1 cellular context compared by ENCODE assay signal in genomic region chr1:243946253-243946652, GRCh38.
TF ChIP-seq lines count a peak whose summit lies in the region.

No MANE protein-coding gene starts in this region.

TF ChIP-seq in K562, 482 proteins besides CTCF, POLR2A, EP300 and RAD21 (continued from another document and continues in another):
- TF ChIP-seq CREB3 (tag; conservative IDR thresholded peaks at IDR 0.05; ENCODE audit: low read depth) = no peak
- peak; percentile 69 for TF ChIP-seq ARID1B (IDR thresholded peaks at IDR 0.05)
- TF ChIP-seq GABPB1 (CRISPR knock-in tag; IDR thresholded peaks at IDR 0.05) = no peak
- no peak for TF ChIP-seq HBP1 (CRISPR knock-in tag; IDR thresholded peaks at IDR 0.05)
- TF ChIP-seq KLF6 (CRISPR knock-in tag; IDR thresholded peaks at IDR 0.05; ENCODE audit: borderline replicate concordance) = no peak
- no peak for TF ChIP-seq ZNF23 (CRISPR knock-in tag; IDR thresholded peaks at IDR 0.05)
- TF ChIP-seq KAT7 (CRISPR knock-in tag; IDR thresholded peaks at IDR 0.05; ENCODE audit: borderline replicate concordance) = no peak
- TF ChIP-seq TEAD1 (CRISPR knock-in tag; IDR thresholded peaks at IDR 0.05) = 0 out of 4 replicates have a peak, but pooled peaks of 1 of the 2 experiments have one; percentile 16
- TF ChIP-seq HMG20B (CRISPR knock-in tag; IDR thresholded peaks at IDR 0.05) = no peak
- peak; percentile 43 for TF ChIP-seq CBFA2T2 (conservative IDR thresholded peaks at IDR 0.05)
- no peak for TF ChIP-seq ILK (tag; IDR thresholded peaks at IDR 0.05; ENCODE audit: borderline replicate concordance, low read depth)
- TF ChIP-seq ZNF384 (IDR thresholded peaks at IDR 0.05; ENCODE audit: low read depth, low read length) = no peak
- TF ChIP-seq CCAR2 (IDR thresholded peaks at IDR 0.05; ENCODE audit: low read depth, low read length) = no peak
- TF ChIP-seq TAF9B (IDR thresholded peaks at IDR 0.05; ENCODE audit: partially characterized antibody) = no peak
- peak in 1 of 2 experiments; percentile 27; a peak in 1 of 4 replicates for TF ChIP-seq ZNF639 (CRISPR knock-in tag; conservative IDR thresholded peaks at IDR 0.05 in 1 of 2, IDR thresholded peaks at IDR 0.05 in 1 of 2)
- no peak for TF ChIP-seq ZNF584 (CRISPR knock-in tag; IDR thresholded peaks at IDR 0.05; ENCODE audit: low read depth)
- TF ChIP-seq HEY1 (CRISPR knock-in tag; IDR thresholded peaks at IDR 0.05; ENCODE audit: borderline replicate concordance) = no peak
- peak; percentile 75; the same call in 1 of the 2 replicates for TF ChIP-seq TEAD4 (IDR thresholded peaks at IDR 0.05; ENCODE audit: low read length)
- no peak for TF ChIP-seq TEAD4 (CRISPR knock-in tag; IDR thresholded peaks at IDR 0.05; ENCODE audit: borderline replicate concordance)
- peak; percentile 90 for TF ChIP-seq FOXJ2 (tag; IDR thresholded peaks at IDR 0.05)
- TF ChIP-seq HDGF (IDR thresholded peaks at IDR 0.05) = no peak
- TF ChIP-seq ETV5 (CRISPR knock-in tag; IDR thresholded peaks at IDR 0.05; ENCODE audit: low read depth) = no peak
- TF ChIP-seq SRF (CRISPR knock-in tag; IDR thresholded peaks at IDR 0.05) = no peak
- TF ChIP-seq CAMTA2 (CRISPR knock-in tag; conservative IDR thresholded peaks at IDR 0.05) = no peak
- TF ChIP-seq KLF16 (IDR thresholded peaks at IDR 0.05) = peak; percentile 45; the same call in 1 of the 2 replicates
- TF ChIP-seq RCOR1 (IDR thresholded peaks at IDR 0.05; ENCODE audit: borderline replicate concordance in 1 of 2, low read depth in 2 of 2, low read length in 2 of 2) = peak in 1 of 2 experiments; percentile 31; a peak in 1 of 4 replicates
- TF ChIP-seq, protein P1, sequence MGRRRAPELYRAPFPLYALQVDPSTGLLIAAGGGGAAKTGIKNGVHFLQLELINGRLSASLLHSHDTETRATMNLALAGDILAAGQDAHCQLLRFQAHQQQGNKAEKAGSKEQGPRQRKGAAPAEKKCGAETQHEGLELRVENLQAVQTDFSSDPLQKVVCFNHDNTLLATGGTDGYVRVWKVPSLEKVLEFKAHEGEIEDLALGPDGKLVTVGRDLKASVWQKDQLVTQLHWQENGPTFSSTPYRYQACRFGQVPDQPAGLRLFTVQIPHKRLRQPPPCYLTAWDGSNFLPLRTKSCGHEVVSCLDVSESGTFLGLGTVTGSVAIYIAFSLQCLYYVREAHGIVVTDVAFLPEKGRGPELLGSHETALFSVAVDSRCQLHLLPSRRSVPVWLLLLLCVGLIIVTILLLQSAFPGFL (CRISPR knock-in tag; IDR thresholded peaks at IDR 0.05) = no peak
- TF ChIP-seq NFXL1 (CRISPR knock-in tag; IDR thresholded peaks at IDR 0.05) = no peak
- no peak for TF ChIP-seq ZNF124 (CRISPR knock-in tag; IDR thresholded peaks at IDR 0.05)
- peak; percentile 13; the same call in 1 of the 2 replicates for TF ChIP-seq STAT5A (IDR thresholded peaks at IDR 0.05; ENCODE audit: borderline replicate concordance, low read length)
- no peak for TF ChIP-seq ZBTB1 (CRISPR knock-in tag; IDR thresholded peaks at IDR 0.05; ENCODE audit: borderline replicate concordance, low read depth)
- TF ChIP-seq, protein P2, sequence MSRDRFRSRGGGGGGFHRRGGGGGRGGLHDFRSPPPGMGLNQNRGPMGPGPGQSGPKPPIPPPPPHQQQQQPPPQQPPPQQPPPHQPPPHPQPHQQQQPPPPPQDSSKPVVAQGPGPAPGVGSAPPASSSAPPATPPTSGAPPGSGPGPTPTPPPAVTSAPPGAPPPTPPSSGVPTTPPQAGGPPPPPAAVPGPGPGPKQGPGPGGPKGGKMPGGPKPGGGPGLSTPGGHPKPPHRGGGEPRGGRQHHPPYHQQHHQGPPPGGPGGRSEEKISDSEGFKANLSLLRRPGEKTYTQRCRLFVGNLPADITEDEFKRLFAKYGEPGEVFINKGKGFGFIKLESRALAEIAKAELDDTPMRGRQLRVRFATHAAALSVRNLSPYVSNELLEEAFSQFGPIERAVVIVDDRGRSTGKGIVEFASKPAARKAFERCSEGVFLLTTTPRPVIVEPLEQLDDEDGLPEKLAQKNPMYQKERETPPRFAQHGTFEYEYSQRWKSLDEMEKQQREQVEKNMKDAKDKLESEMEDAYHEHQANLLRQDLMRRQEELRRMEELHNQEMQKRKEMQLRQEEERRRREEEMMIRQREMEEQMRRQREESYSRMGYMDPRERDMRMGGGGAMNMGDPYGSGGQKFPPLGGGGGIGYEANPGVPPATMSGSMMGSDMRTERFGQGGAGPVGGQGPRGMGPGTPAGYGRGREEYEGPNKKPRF (IDR thresholded peaks at IDR 0.05; ENCODE audit: low read depth, low read length) = no peak
- TF ChIP-seq, protein P3, sequence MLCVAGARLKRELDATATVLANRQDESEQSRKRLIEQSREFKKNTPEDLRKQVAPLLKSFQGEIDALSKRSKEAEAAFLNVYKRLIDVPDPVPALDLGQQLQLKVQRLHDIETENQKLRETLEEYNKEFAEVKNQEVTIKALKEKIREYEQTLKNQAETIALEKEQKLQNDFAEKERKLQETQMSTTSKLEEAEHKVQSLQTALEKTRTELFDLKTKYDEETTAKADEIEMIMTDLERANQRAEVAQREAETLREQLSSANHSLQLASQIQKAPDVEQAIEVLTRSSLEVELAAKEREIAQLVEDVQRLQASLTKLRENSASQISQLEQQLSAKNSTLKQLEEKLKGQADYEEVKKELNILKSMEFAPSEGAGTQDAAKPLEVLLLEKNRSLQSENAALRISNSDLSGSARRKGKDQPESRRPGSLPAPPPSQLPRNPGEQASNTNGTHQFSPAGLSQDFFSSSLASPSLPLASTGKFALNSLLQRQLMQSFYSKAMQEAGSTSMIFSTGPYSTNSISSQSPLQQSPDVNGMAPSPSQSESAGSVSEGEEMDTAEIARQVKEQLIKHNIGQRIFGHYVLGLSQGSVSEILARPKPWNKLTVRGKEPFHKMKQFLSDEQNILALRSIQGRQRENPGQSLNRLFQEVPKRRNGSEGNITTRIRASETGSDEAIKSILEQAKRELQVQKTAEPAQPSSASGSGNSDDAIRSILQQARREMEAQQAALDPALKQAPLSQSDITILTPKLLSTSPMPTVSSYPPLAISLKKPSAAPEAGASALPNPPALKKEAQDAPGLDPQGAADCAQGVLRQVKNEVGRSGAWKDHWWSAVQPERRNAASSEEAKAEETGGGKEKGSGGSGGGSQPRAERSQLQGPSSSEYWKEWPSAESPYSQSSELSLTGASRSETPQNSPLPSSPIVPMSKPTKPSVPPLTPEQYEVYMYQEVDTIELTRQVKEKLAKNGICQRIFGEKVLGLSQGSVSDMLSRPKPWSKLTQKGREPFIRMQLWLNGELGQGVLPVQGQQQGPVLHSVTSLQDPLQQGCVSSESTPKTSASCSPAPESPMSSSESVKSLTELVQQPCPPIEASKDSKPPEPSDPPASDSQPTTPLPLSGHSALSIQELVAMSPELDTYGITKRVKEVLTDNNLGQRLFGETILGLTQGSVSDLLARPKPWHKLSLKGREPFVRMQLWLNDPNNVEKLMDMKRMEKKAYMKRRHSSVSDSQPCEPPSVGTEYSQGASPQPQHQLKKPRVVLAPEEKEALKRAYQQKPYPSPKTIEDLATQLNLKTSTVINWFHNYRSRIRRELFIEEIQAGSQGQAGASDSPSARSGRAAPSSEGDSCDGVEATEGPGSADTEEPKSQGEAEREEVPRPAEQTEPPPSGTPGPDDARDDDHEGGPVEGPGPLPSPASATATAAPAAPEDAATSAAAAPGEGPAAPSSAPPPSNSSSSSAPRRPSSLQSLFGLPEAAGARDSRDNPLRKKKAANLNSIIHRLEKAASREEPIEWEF (CRISPR knock-in tag; IDR thresholded peaks at IDR 0.05) = no peak
- no peak for TF ChIP-seq CC2D1A (IDR thresholded peaks at IDR 0.05)
- no peak for TF ChIP-seq SMAD2 (IDR thresholded peaks at IDR 0.05; ENCODE audit: low read depth, low read length)
- TF ChIP-seq ZNF764 (CRISPR knock-in tag; IDR thresholded peaks at IDR 0.05; ENCODE audit: low read depth) = no peak
- peak; percentile 52 for TF ChIP-seq TAL1 (IDR thresholded peaks at IDR 0.05)
- TF ChIP-seq ETV1 (tag; conservative IDR thresholded peaks at IDR 0.05; ENCODE audit: low read depth) = peak; percentile 65; the same call in 1 of the 2 replicates
- no peak for TF ChIP-seq HMBOX1 (IDR thresholded peaks at IDR 0.05)
- TF ChIP-seq, protein P4, sequence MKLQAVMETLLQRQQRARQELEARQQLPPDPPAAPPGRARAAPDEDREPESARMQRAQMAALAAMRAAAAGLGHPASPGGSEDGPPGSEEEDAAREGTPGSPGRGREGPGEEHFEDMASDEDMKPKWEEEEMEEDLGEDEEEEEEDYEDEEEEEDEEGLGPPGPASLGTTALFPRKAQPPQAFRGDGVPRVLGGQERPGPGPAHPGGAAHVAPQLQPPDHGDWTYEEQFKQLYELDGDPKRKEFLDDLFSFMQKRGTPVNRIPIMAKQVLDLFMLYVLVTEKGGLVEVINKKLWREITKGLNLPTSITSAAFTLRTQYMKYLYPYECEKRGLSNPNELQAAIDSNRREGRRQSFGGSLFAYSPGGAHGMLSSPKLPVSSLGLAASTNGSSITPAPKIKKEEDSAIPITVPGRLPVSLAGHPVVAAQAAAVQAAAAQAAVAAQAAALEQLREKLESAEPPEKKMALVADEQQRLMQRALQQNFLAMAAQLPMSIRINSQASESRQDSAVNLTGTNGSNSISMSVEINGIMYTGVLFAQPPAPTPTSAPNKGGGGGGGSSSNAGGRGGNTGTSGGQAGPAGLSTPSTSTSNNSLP (IDR thresholded peaks at IDR 0.05; ENCODE audit: borderline replicate concordance, low read depth, low read length) = no peak
- no peak for TF ChIP-seq ZNF232 (CRISPR knock-in tag; IDR thresholded peaks at IDR 0.05)
- TF ChIP-seq HMG20A (CRISPR knock-in tag; conservative IDR thresholded peaks at IDR 0.05) = no peak
- TF ChIP-seq POLR2AphosphoS5 (IDR thresholded peaks at IDR 0.05; ENCODE audit: control insufficient read depth, insufficient read depth, low read depth, low read length) = no peak
- no peak for TF ChIP-seq RBM22 (IDR thresholded peaks at IDR 0.05; ENCODE audit: low read depth, low read length, poor library complexity, severe bottlenecking)
- 0 out of 2 replicates have a peak, but pooled peaks have one; percentile 31 for TF ChIP-seq EHMT2 (IDR thresholded peaks at IDR 0.05)
- no peak for TF ChIP-seq TAF1 (IDR thresholded peaks at IDR 0.05; ENCODE audit: control insufficient read depth, extremely low read depth, insufficient read depth, low read length, severe bottlenecking)
- TF ChIP-seq TRIM25 (IDR thresholded peaks at IDR 0.05; ENCODE audit: borderline replicate concordance) = no peak
- no peak for TF ChIP-seq SRSF1 (IDR thresholded peaks at IDR 0.05; ENCODE audit: low read depth, low read length)
- TF ChIP-seq IRF1 (CRISPR knock-in tag; IDR thresholded peaks at IDR 0.05; ENCODE audit: borderline replicate concordance) = no peak
- TF ChIP-seq PHF8 (IDR thresholded peaks at IDR 0.05; ENCODE audit: borderline replicate concordance, low read length) = no peak
